23 cellular contexts compared by ENCODE assay signal in the genomic region with DNA sequence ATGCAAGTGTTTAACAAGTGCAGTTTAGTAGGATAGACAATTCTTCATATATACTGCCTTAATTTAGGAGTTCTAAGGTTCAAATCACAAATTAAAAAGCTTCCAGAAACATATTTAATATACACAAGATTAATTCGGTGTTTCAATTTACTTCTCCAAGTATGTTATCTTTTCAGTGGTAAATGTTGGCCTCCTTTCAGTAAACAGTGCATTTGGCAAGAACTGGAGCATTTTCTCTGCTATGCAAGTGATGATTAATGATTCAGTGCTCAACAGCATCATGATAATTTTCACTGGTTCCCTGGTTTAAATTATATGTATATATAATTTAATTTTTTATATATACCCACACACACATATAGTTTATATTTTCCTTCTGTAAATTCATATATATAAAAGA.
DNase-seq lines count a peak whose midpoint lies in the region; ATAC-seq and TF ChIP-seq lines count a peak whose summit lies in the region.
"Had no signal": no experiment of that assay in that cellular context is flagged by ENCODE, and none has a peak within 500 bp of the region (broad histone marks: within the 10 kb centered on the region; RNA-seq: fewer than 3 reads in every experiment).

No MANE protein-coding gene starts in this region.

- no peaks in the 10 kb centered on the region for H3K36me3 ChIP-seq in MG63
- H3K36me3 ChIP-seq in fibroblast of lung (ENCODE audit: control insufficient read depth, insufficient read depth, low read length): no peaks in the 10 kb centered on the region
- H3K36me3 ChIP-seq: gastrocnemius medialis, HAP-1, left ventricle myocardium inferior, SJCRH30 had no signal

- no peak overlapping the region for H3K4me2 ChIP-seq in fibroblast of lung (ENCODE audit: extremely low read depth, insufficient read depth, low read length)

- H3K79me2 ChIP-seq in fibroblast of lung (ENCODE audit: control insufficient read depth, insufficient read depth, low read length): no peaks in the 10 kb centered on the region

- no peak for TF ChIP-seq CTCF in astrocyte of the cerebellum (IDR thresholded peaks at IDR 0.05; ENCODE audit: low read depth, low read length, missing control alignments)
- TF ChIP-seq CTCF in fibroblast of lung (conservative IDR thresholded peaks at IDR 0.05 in 1 of 2, IDR thresholded peaks at IDR 0.05 in 1 of 2; ENCODE audit: low read depth in 1 of 2, low read length in 2 of 2): no peak

- H2AFZ ChIP-seq in fibroblast of lung (ENCODE audit: low read length): no peak overlapping the region

- H3K27ac ChIP-seq in fibroblast of lung (ENCODE audit: insufficient read depth, low read length): no peak overlapping the region
- H3K27ac ChIP-seq: gastrocnemius medialis, SJCRH30 had no signal

- H3K27me3 ChIP-seq in MG63 (no peaks in the 10 kb centered on the region), fibroblast of lung (ENCODE audit: control insufficient read depth, insufficient read depth, low read length) (no peaks in the 10 kb centered on the region)
- H3K27me3 ChIP-seq: gastrocnemius medialis, SJCRH30 had no signal

- no peak for ATAC-seq in HG03196 (IDR thresholded peaks at IDR 0.05; ENCODE audit: unreplicated experiment)
- ATAC-seq: activated CD4-positive, CD25-positive, alpha-beta regulatory T cell treated with anti-CD3 and anti-CD28 coated beads, Interleukin-2, amount 50 U/mL, for 24 hours; activated naive CD8-positive, alpha-beta T cell treated with anti-CD3 and anti-CD28 coated beads, Interleukin-2, amount 50 U/mL, for 24 hours; gastrocnemius medialis; naive thymus-derived CD8-positive, alpha-beta T cell had no signal

- H3K4me3 ChIP-seq in MG63 (no peak overlapping the region), astrocyte of the cerebellum (ENCODE audit: low read depth, low read length) (no peak overlapping the region), fibroblast of lung (replicated peaks in 1 of 4; ENCODE audit: control extremely low read depth in 1 of 4, insufficient read depth in 1 of 4, low read depth in 3 of 4, low read length in 4 of 4) (no peak overlapping the region)
- H3K4me3 ChIP-seq: gastrocnemius medialis, HAP-1, left ventricle myocardium inferior, SJCRH30 had no signal

- in situ Hi-C loops in astrocyte of the cerebellum (cut with HindIII; ENCODE audit: low sequenced_read_pairs): no loop called here

- H3K9ac ChIP-seq in fibroblast of lung (ENCODE audit: insufficient read depth, low read length): no peak overlapping the region

- no peaks in the 10 kb centered on the region for H3K4me1 ChIP-seq in fibroblast of lung (ENCODE audit: control insufficient read depth, extremely low read depth, insufficient read depth, low read length)
- H3K4me1 ChIP-seq: gastrocnemius medialis had no signal

- DNase-seq in MG63: peak; percentile 5
- DNase-seq in astrocyte of the cerebellum (ENCODE audit: low read depth): peak; percentile 82
- DNase-seq in fibroblast of lung (ENCODE audit: low read depth in 2 of 2): peak; percentile 82
- DNase-seq in stromal cell of bone marrow (ENCODE audit: low read depth): peak; percentile 24
- DNase-seq in SHP77 (lab: John Stamatoyannopoulos, UW): no peak
- no peak for DNase-seq in stimulated activated CD4-positive, alpha-beta T cell treated with anti-CD3 and anti-CD28 coated beads, Interleukin-2, amount 100 ng/mL, for 24 hours
- DNase-seq: activated CD4-positive, alpha-beta memory T cell treated with anti-CD3 and anti-CD28 coated beads for 36 hours; activated gamma-delta T cell; activated naive CD8-positive, alpha-beta T cell treated with anti-CD3 and anti-CD28 coated beads, Interleukin-2, amount 50 U/mL, for 24 hours; gastrocnemius medialis; hippocampal formation; left ventricle myocardium inferior; midbrain; naive thymus-derived CD8-positive, alpha-beta T cell; NCI-H2107; NCI-H524; SJCRH30; small intestine; stimulated activated CD4-positive, alpha-beta T cell treated with anti-CD3 and anti-CD28 coated beads, Interleukin-1b, Interleukin-23, amount 100 ng/mL, for 48 hours; T-helper 1 cell had no signal

- H3K9me3 ChIP-seq in MG63: peaks cover 4% of the 10 kb centered on the region; the same call in 1 of the 2 replicates
- H3K9me3 ChIP-seq in fibroblast of lung (ENCODE audit: control insufficient read depth, insufficient read depth, low read depth, low read length): no peaks in the 10 kb centered on the region
- H3K9me3 ChIP-seq: gastrocnemius medialis, HAP-1 had no signal

- H4K20me1 ChIP-seq in fibroblast of lung (ENCODE audit: control insufficient read depth, extremely low read depth, insufficient read depth, low read length): no peaks in the 10 kb centered on the region

Comparison
In these comparisons a context has a peak if more than half of its experiments do, and no peak if none do; other contexts are left out.
1. DNase-seq: peak in MG63 (single experiment), astrocyte of the cerebellum (single experiment), fibroblast of lung (2 of 2) and stromal cell of bone marrow (single experiment); none in SHP77 (0 of 2) and stimulated activated CD4-positive, alpha-beta T cell treated with anti-CD3 and anti-CD28 coated beads, Interleukin-2, amount 100 ng/mL, for 24 hours (0 of 2).